ENCODE assay signal across 12 cellular contexts in genomic region chr6:149855040-149855654, GRCh38. TPM values are rescaled to one million over a fixed set of nuclear protein-coding genes. Genes with fewer than 3 reads are reported as not detected.
DNase-seq lines count a peak whose midpoint lies in the region; ATAC-seq, FAIRE-seq and TF ChIP-seq lines count a peak whose summit lies in the region.
"Had no signal": no experiment of that assay in that cellular context is flagged by ENCODE, and none has a peak within 500 bp of the region (broad histone marks: within the 10 kb centered on the region; RNA-seq: fewer than 3 reads in every experiment).

No MANE protein-coding gene starts in this region.

- H3K27ac ChIP-seq in IMR-90 (ENCODE audit: insufficient read depth, low read length), result peak overlapping the region; percentile 97
- H3K27ac ChIP-seq in HepG2 (ENCODE audit: extremely low read length, insufficient read depth, low read length), result peak overlapping the region; percentile 44

- ATAC-seq in IMR-90 (ENCODE audit: low read depth) (peak; percentile 80), HepG2 (peak; percentile 82)
- no peak for ATAC-seq in stimulated activated effector memory CD8-positive, alpha-beta T cell treated with anti-CD3 and anti-CD28 coated beads, Interleukin-12 subunit alpha, Interleukin-12 subunit beta, amount 100 ng/mL, for 72 hours

- WGBS in IMR-90 (ENCODE audit: extremely low coverage in 2 of 2, insufficient read length in 1 of 2), 2 experiments, result no CpG with 5 or more reads among the region's 5 CpGs
- 34% methylated on average over 5 of the region's 5 CpGs for whole genome bisulfite sequencing in HepG2 (ENCODE audit: low lambda C conversion rate)

- H2BK5ac ChIP-seq in IMR-90 (ENCODE audit: low read depth, low read length, poor library complexity, severe bottlenecking), result peak overlapping the region; percentile 98

- DNase-seq in ACHN (peak; percentile 80), IMR-90 (peak; percentile 94), T47D (ENCODE audit: low read depth in 1 of 2, low spot score in 1 of 2) (peak; percentile 18 to 90), HepG2 (ENCODE audit: low spot score) (peak; percentile 78), SKM-1 (lab: John Stamatoyannopoulos, UW; ENCODE audit: unreplicated experiment) (no peak), NK-92 (lab: John Stamatoyannopoulos, UW; ENCODE audit: unreplicated experiment) (no peak), NCI-H69 (lab: John Stamatoyannopoulos, UW) (no peak)
- DNase-seq in stimulated activated effector memory CD8-positive, alpha-beta T cell treated with anti-CD3 and anti-CD28 coated beads, Interleukin-12 subunit alpha, Interleukin-12 subunit beta, amount 100 ng/mL, for 72 hours (ENCODE audit: low spot score in 2 of 2), result no peak
- DNase-seq: CD4-positive, CD25-positive, alpha-beta regulatory T cell; NCI-H187 treated with DMSO at 0.1 percent for 48 hours; occipital lobe; T1000 had no signal

- H3K56ac ChIP-seq in IMR-90 (ENCODE audit: extremely low read depth, insufficient read depth, low read length), result peak overlapping the region; percentile 93

- H3K79me2 ChIP-seq in HepG2 (ENCODE audit: insufficient read depth, low read length), result peaks cover 21% of the 10 kb centered on the region

- no peak overlapping the region for H2AK5ac ChIP-seq in IMR-90 (ENCODE audit: low read depth, low read length)

- H2AFZ ChIP-seq in IMR-90 (replicated peaks; ENCODE audit: low read length, poor library complexity) (no peak overlapping the region), HepG2 (ENCODE audit: low read length) (no peak overlapping the region)

- H3K14ac ChIP-seq in IMR-90 (replicated peaks; ENCODE audit: low read depth, low read length), result peak overlapping the region; percentile 91

- CTCF ChIA-PET in IMR-90 (lab: Yijun Ruan, JAX) (no interaction called here), HepG2 (lab: Yijun Ruan, JAX; ENCODE audit: low intra/inter-chr PET ratio, low total read pairs) (interaction anchor here (1.4 kb wide), 1 partner anchor 15 kb away, joined by 3 read pairs; no protein-coding TSS in a partner anchor)

- H3K4me3 Mint-ChIP-seq in stimulated activated effector memory CD8-positive, alpha-beta T cell treated with anti-CD3 and anti-CD28 coated beads, Interleukin-12 subunit alpha, Interleukin-12 subunit beta, amount 100 ng/mL, for 72 hours, result no peak overlapping the region
- H3K4me3 Mint-ChIP-seq: CD4-positive, CD25-positive, alpha-beta regulatory T cell had no signal

- no peak for TF ChIP-seq RAD21 in IMR-90 (IDR thresholded peaks at IDR 0.05; ENCODE audit: low read length)
- TF ChIP-seq RAD21 in HepG2 (CRISPR knock-in tag; IDR thresholded peaks at IDR 0.05), result no peak

- H3K79me1 ChIP-seq in IMR-90 (ENCODE audit: low read depth in 1 of 2, low read length in 2 of 2), result peaks cover 14 to 56% of the 10 kb centered on the region in 2 experiments

- peaks cover 8% of the 10 kb centered on the region for H3K4me1 Mint-ChIP-seq in stimulated activated effector memory CD8-positive, alpha-beta T cell treated with anti-CD3 and anti-CD28 coated beads, Interleukin-12 subunit alpha, Interleukin-12 subunit beta, amount 100 ng/mL, for 72 hours

- H4K91ac ChIP-seq in IMR-90 (ENCODE audit: insufficient read depth, low read depth, low read length), result peak overlapping the region; percentile 98

- H3K36me3 ChIP-seq in IMR-90 (ENCODE audit: control insufficient read depth, insufficient read depth, low read length) (peaks cover 4% of the 10 kb centered on the region), HepG2 (replicated peaks in 1 of 2; ENCODE audit: control insufficient read depth in 1 of 2, insufficient read depth in 2 of 2, low read length in 2 of 2) (peaks cover 0 to 21% of the 10 kb centered on the region in 2 experiments; a peak in 2 of 5 replicates)

- TF ChIP-seq POLR2A in IMR-90 (IDR thresholded peaks at IDR 0.05; ENCODE audit: low read depth, low read length) (peak; percentile 83), HepG2 (IDR thresholded peaks at IDR 0.05; ENCODE audit: insufficient read depth in 1 of 2, low read depth in 2 of 2, low read length in 2 of 2) (no peak)

- peak overlapping the region; percentile 98 for H2BK20ac ChIP-seq in IMR-90 (ENCODE audit: low read depth, low read length)

- H2AK9ac ChIP-seq in IMR-90 (replicated peaks; ENCODE audit: low read depth, low read length, poor library complexity), result peak overlapping the region; percentile 92

- FAIRE-seq in HepG2 (lab: Jason Lieb, UNC), result no peak

- intact Hi-C loops in IMR-90 (cut with micrococcal nuclease) (no loop called here), HepG2 (cut with micrococcal nuclease; ENCODE audit: unreplicated experiment) (no loop called here)

- H3K27ac Mint-ChIP-seq in stimulated activated effector memory CD8-positive, alpha-beta T cell treated with anti-CD3 and anti-CD28 coated beads, Interleukin-12 subunit alpha, Interleukin-12 subunit beta, amount 100 ng/mL, for 72 hours, result no peak overlapping the region

- H3K27me3 ChIP-seq in IMR-90 (ENCODE audit: control insufficient read depth, insufficient read depth, low read length) (no peaks in the 10 kb centered on the region), HepG2 (ENCODE audit: control insufficient read depth in 1 of 2, insufficient read depth in 2 of 2, low read length in 2 of 2) (no peaks in the 10 kb centered on the region)

- POLR2A ChIA-PET in IMR-90 (lab: Charles Lee; ENCODE audit: unreplicated experiment), result interaction anchor here (0.6 kb wide), 1 partner anchor 129 kb away, joined by 4 read pairs; no protein-coding TSS in a partner anchor
- POLR2A ChIA-PET in HepG2 (lab: Yijun Ruan, JAX), result interaction anchor here (1.0 kb wide), 1 partner anchor 106 kb away, joined by 3 read pairs; the partner anchor contains the start of gene PCMT1

- in situ Hi-C loops in ACHN (cut with HindIII; ENCODE audit: low pct_ligation_motif_present, low pct_unique_long_range_greater_than_20kb, low sequenced_read_pairs) (no loop called here), IMR-90 (cut with MboI; ENCODE audit: low sequenced_read_pairs) (no loop called here), T47D (cut with HindIII; ENCODE audit: low pct_unique_long_range_greater_than_20kb, low sequenced_read_pairs) (no loop called here), HepG2 (cut with HindIII; ENCODE audit: extremely low pct_ligation_motif_present, low pct_unique_long_range_greater_than_20kb) (no loop called here)

- peaks cover 6% of the 10 kb centered on the region for H3K36me3 Mint-ChIP-seq in stimulated activated effector memory CD8-positive, alpha-beta T cell treated with anti-CD3 and anti-CD28 coated beads, Interleukin-12 subunit alpha, Interleukin-12 subunit beta, amount 100 ng/mL, for 72 hours

- peak overlapping the region; percentile 73 to 95; a peak in 3 of 4 replicates for H4K8ac ChIP-seq in IMR-90 (ENCODE audit: low read depth in 2 of 2, low read length in 2 of 2)

- H4K20me1 ChIP-seq in IMR-90 (ENCODE audit: insufficient read depth, low read length) (peaks cover 2% of the 10 kb centered on the region; the same call in 1 of the 2 replicates), HepG2 (ENCODE audit: insufficient read depth, low read length) (peaks cover 15% of the 10 kb centered on the region; the same call in 1 of the 2 replicates)

- H2BK15ac ChIP-seq in IMR-90 (ENCODE audit: low read depth, low read length), result peak overlapping the region; percentile 98; the same call in 2 of the 3 replicates

- peak overlapping the region; percentile 86 for H4K5ac ChIP-seq in IMR-90 (ENCODE audit: low read depth, low read length)

- H3K9me1 ChIP-seq in IMR-90 (ENCODE audit: insufficient read depth, low read length), result peaks cover 22% of the 10 kb centered on the region

- TF ChIP-seq EP300 in HepG2 (IDR thresholded peaks at IDR 0.05; ENCODE audit: low read depth in 2 of 2, low read length in 2 of 2) (peak in 1 of 2 experiments; percentile 35; a peak in 1 of 4 replicates), HepG2 (CRISPR knock-in tag; IDR thresholded peaks at IDR 0.05; ENCODE audit: borderline replicate concordance) (0 out of 2 replicates have a peak, but pooled peaks have one; percentile 21)

- peak overlapping the region; percentile 99 for H2BK120ac ChIP-seq in IMR-90 (ENCODE audit: low read depth, low read length)

- peak overlapping the region; percentile 90; the same call in 1 of the 2 replicates for H3K18ac ChIP-seq in IMR-90 (ENCODE audit: low read depth, low read length)

- H3K4me2 ChIP-seq in IMR-90 (ENCODE audit: low read depth, low read length), result peak overlapping the region; percentile 82
- peak overlapping the region; percentile 54 for H3K4me2 ChIP-seq in HepG2 (ENCODE audit: low read depth, low read length)

- H3K4me1 ChIP-seq in IMR-90 (ENCODE audit: control insufficient read depth, insufficient read depth, low read length) (peaks cover 26% of the 10 kb centered on the region), HepG2 (ENCODE audit: insufficient read depth, low read length) (peaks cover 52% of the 10 kb centered on the region)

- dilution Hi-C loops in IMR-90 (cut with HindIII; ENCODE audit: low sequenced_read_pairs, unreplicated experiment), result no loop called here

- no peaks in the 10 kb centered on the region for H3K9me3 ChIP-seq in IMR-90 (ENCODE audit: control insufficient read depth, insufficient read depth, low read length)
- no peaks in the 10 kb centered on the region for H3K9me3 ChIP-seq in HepG2 (ENCODE audit: low read length)

- peak overlapping the region; percentile 79; the same call in 1 of the 2 replicates for H3K23ac ChIP-seq in IMR-90 (ENCODE audit: low read depth, low read length)

- H3K9ac ChIP-seq in IMR-90 (ENCODE audit: low read depth, low read length) (peak overlapping the region; percentile 85), HepG2 (ENCODE audit: insufficient read depth, low read depth, low read length) (no peak overlapping the region; the same call in 1 of the 2 replicates)

- no peak for TF ChIP-seq CTCF in IMR-90 (conservative IDR thresholded peaks at IDR 0.05; ENCODE audit: low read depth, low read length)
- TF ChIP-seq CTCF in HepG2 (CRISPR knock-in tag; IDR thresholded peaks at IDR 0.05), result no peak

- H3K4me3 ChIP-seq in IMR-90 (ENCODE audit: insufficient read depth, low read depth, low read length) (peak overlapping the region; percentile 34; the same call in 1 of the 2 replicates), HepG2 (replicated peaks in 1 of 3; ENCODE audit: insufficient read depth in 1 of 3, low read depth in 2 of 3, low read length in 3 of 3) (no peak overlapping the region)

- no TSS peak for BruUV-seq in IMR-90 (replicated peaks; lab: Mats Ljungman, UMichigan)
- no TSS peak for BruUV-seq in HepG2 (replicated peaks; lab: Mats Ljungman, UMichigan)

- no peaks in the 10 kb centered on the region for H3K9me3 Mint-ChIP-seq in stimulated activated effector memory CD8-positive, alpha-beta T cell treated with anti-CD3 and anti-CD28 coated beads, Interleukin-12 subunit alpha, Interleukin-12 subunit beta, amount 100 ng/mL, for 72 hours
- H3K9me3 Mint-ChIP-seq: CD4-positive, CD25-positive, alpha-beta regulatory T cell had no signal

- peak overlapping the region; percentile 98 for H3K4ac ChIP-seq in IMR-90 (ENCODE audit: low read depth, low read length)

RNA-seq across cellular contexts. Expression of gene LRP11, which starts 9.0 kb away (rescaled TPM):
- total RNA-seq in IMR-90 (2012; rRNA removed), result 63.8 and 74.7 TPM in 2 replicates
- polyA plus RNA-seq in IMR-90 (2012; rRNA removed), result 46.5 and 48.8 TPM in 2 replicates
- polyA plus RNA-seq in IMR-90 (2012; cell fraction: cytosol; rRNA removed), result 17.7 and 33.4 TPM in 2 replicates
- polyA plus RNA-seq in IMR-90 (2012; cell fraction: nucleus; rRNA removed; ENCODE audit: low replicate concordance), result 21.3 and 25.1 TPM in 2 replicates
- total RNA-seq in HepG2 (2016; rRNA removed; fragmentation: Illumina TruSeq; extraction: Trizol), result 32.1 and 48.9 TPM in 2 replicates
- total RNA-seq in HepG2 (2016; cell fraction: cytosol; rRNA removed; fragmentation: Illumina TruSeq; extraction: Trizol; ENCODE audit: low read depth), result 13.6 and 13.7 TPM in 2 replicates
- total RNA-seq in HepG2 (2016; cell fraction: insoluble cytoplasmic fraction; rRNA removed; fragmentation: Illumina TruSeq; extraction: Trizol), result 32.2 and 47.6 TPM in 2 replicates
- 24.5 and 28.9 TPM in 2 replicates for total RNA-seq in HepG2 (2016; cell fraction: membrane; rRNA removed; fragmentation: Illumina TruSeq; extraction: Trizol)
- 41.9 and 47.5 TPM in 2 replicates for total RNA-seq in HepG2 (2016; cell fraction: nucleus; rRNA removed; fragmentation: Illumina TruSeq; extraction: Trizol)
- 32.4 and 35.8 TPM in 2 replicates for polyA plus RNA-seq in HepG2 (2011; rRNA removed)
- polyA plus RNA-seq in HepG2 (2011; cell fraction: cytosol; rRNA removed), result 25.8 and 29.0 TPM in 2 replicates
- 17.4 and 23.9 TPM in 2 replicates for polyA plus RNA-seq in HepG2 (2011; cell fraction: nucleus; rRNA removed)
- 41.6 TPM in 2 replicates for polyA plus RNA-seq in HepG2 (2012)
- 5.0 and 5.9 TPM in 2 replicates for polyA plus RNA-seq in HepG2 (2016; cell fraction: cytosol; fragmentation: Illumina TruSeq; extraction: Trizol; ENCODE audit: low read depth)
- 33.9 and 34.7 TPM in 2 replicates for polyA plus RNA-seq in HepG2 (2016; cell fraction: insoluble cytoplasmic fraction; fragmentation: Illumina TruSeq; extraction: Trizol; ENCODE audit: low read depth)
- 16.2 and 18.5 TPM in 2 replicates for polyA plus RNA-seq in HepG2 (2016; cell fraction: membrane; fragmentation: Illumina TruSeq; extraction: Trizol; ENCODE audit: low read depth)
- polyA plus RNA-seq in HepG2 (2016; cell fraction: nucleus; fragmentation: Illumina TruSeq; extraction: Trizol; ENCODE audit: insufficient read depth, low read depth), result 61.0 and 62.4 TPM in 2 replicates
- 115 and 160 TPM in 2 replicates for polyA minus RNA-seq in HepG2 (2011; rRNA and poly(A)+ RNA removed; ENCODE audit: low replicate concordance)
- 33.6 and 36.5 TPM in 2 replicates for polyA minus RNA-seq in HepG2 (2011; cell fraction: cytosol; rRNA and poly(A)+ RNA removed)
- 18.3 and 25.0 TPM in 2 replicates for polyA minus RNA-seq in HepG2 (2011; cell fraction: nucleus; rRNA and poly(A)+ RNA removed)

RNA-seq across cellular contexts. Expression of gene RAET1E, which starts 42.8 kb away (rescaled TPM):
- not detected in 2 replicates for total RNA-seq in IMR-90 (2012; rRNA removed)
- not detected in 2 replicates for polyA plus RNA-seq in IMR-90 (2012; rRNA removed)
- 0.02 TPM in 1 of 2 replicates, not detected in the other for polyA plus RNA-seq in IMR-90 (2012; cell fraction: cytosol; rRNA removed)
- 0.16 TPM in 1 of 2 replicates, not detected in the other for polyA plus RNA-seq in IMR-90 (2012; cell fraction: nucleus; rRNA removed; ENCODE audit: low replicate concordance)
- total RNA-seq in HepG2 (2016; rRNA removed; fragmentation: Illumina TruSeq; extraction: Trizol), result not detected in 2 replicates
- not detected in 2 replicates for total RNA-seq in HepG2 (2016; cell fraction: cytosol; rRNA removed; fragmentation: Illumina TruSeq; extraction: Trizol; ENCODE audit: low read depth)
- total RNA-seq in HepG2 (2016; cell fraction: insoluble cytoplasmic fraction; rRNA removed; fragmentation: Illumina TruSeq; extraction: Trizol), result not detected in 2 replicates
- not detected in 2 replicates for total RNA-seq in HepG2 (2016; cell fraction: membrane; rRNA removed; fragmentation: Illumina TruSeq; extraction: Trizol)
- total RNA-seq in HepG2 (2016; cell fraction: nucleus; rRNA removed; fragmentation: Illumina TruSeq; extraction: Trizol), result not detected in 2 replicates
- not detected in 2 replicates for polyA plus RNA-seq in HepG2 (2011; rRNA removed)
- not detected in 2 replicates for polyA plus RNA-seq in HepG2 (2011; cell fraction: cytosol; rRNA removed)
- polyA plus RNA-seq in HepG2 (2011; cell fraction: nucleus; rRNA removed), result not detected in 2 replicates
- not detected in 2 replicates for polyA plus RNA-seq in HepG2 (2012)
- not detected in 2 replicates for polyA plus RNA-seq in HepG2 (2016; cell fraction: cytosol; fragmentation: Illumina TruSeq; extraction: Trizol; ENCODE audit: low read depth)
- polyA plus RNA-seq in HepG2 (2016; cell fraction: insoluble cytoplasmic fraction; fragmentation: Illumina TruSeq; extraction: Trizol; ENCODE audit: low read depth), result not detected in 2 replicates
- polyA plus RNA-seq in HepG2 (2016; cell fraction: membrane; fragmentation: Illumina TruSeq; extraction: Trizol; ENCODE audit: low read depth), result not detected in 2 replicates
- polyA plus RNA-seq in HepG2 (2016; cell fraction: nucleus; fragmentation: Illumina TruSeq; extraction: Trizol; ENCODE audit: insufficient read depth, low read depth), result not detected in 2 replicates
- polyA minus RNA-seq in HepG2 (2011; rRNA and poly(A)+ RNA removed; ENCODE audit: low replicate concordance), result 19.1 TPM in 1 of 2 replicates, not detected in the other
- polyA minus RNA-seq in HepG2 (2011; cell fraction: cytosol; rRNA and poly(A)+ RNA removed), result not detected in 2 replicates
- polyA minus RNA-seq in HepG2 (2011; cell fraction: nucleus; rRNA and poly(A)+ RNA removed), result not detected in 2 replicates
- total RNA-seq: CD4-positive, CD25-positive, alpha-beta regulatory T cell; occipital lobe had no signal
- polyA plus RNA-seq: CD4-positive, CD25-positive, alpha-beta regulatory T cell had no signal

Comparison
In these comparisons a context has a peak if more than half of its experiments do, and no peak if none do; other contexts are left out.
1. DNase-seq: peak in ACHN (single experiment), IMR-90 (single experiment), T47D (2 of 2) and HepG2 (single experiment); none in SKM-1 (single experiment), stimulated activated effector memory CD8-positive, alpha-beta T cell treated with anti-CD3 and anti-CD28 coated beads, Interleukin-12 subunit alpha, Interleukin-12 subunit beta, amount 100 ng/mL, for 72 hours (0 of 2), NK-92 (single experiment) and NCI-H69 (single experiment).